ENCODE assay signal across 31 cellular contexts in genomic region chr6:109524129-109524528, GRCh38.
"Had no signal": no experiment of that assay in that cellular context is flagged by ENCODE, and none has a peak within 500 bp of the region (broad histone marks: within the 10 kb centered on the region; RNA-seq: fewer than 3 reads in every experiment).

No MANE protein-coding gene starts in this region.

- H3K79me2 ChIP-seq: parathyroid adenoma had no signal

- H3K27me3 Mint-ChIP-seq: progenitor cell of endocrine pancreas; stimulated activated memory B cell treated with anti-CD40 and anti-IgM and Interleukin-4, amounts not matched to agents 10 μg/mL and 1 μg/mL and 100 μg/mL, for 72 hours; stimulated activated naive CD8-positive, alpha-beta T cell treated with anti-CD3 and anti-CD28 coated beads, Interleukin-15, amount 100 ng/mL, for 72 hours; type B pancreatic cell had no signal

- H3K9me3 Mint-ChIP-seq: type B pancreatic cell had no signal

- H3K9me3 ChIP-seq: ovary, right lobe of liver, sigmoid colon, suprapubic skin, testis, uterus had no signal

- H2AFZ ChIP-seq: neural progenitor cell, parathyroid adenoma had no signal

- H3K27ac ChIP-seq: neural progenitor cell, ovary, parathyroid adenoma, psoas muscle, right lobe of liver, sigmoid colon, spleen, suprapubic skin, testis, tibial artery, transverse colon, upper lobe of right lung, uterus had no signal

- H3K36me3 ChIP-seq: ovary, right lobe of liver, sigmoid colon, spleen, suprapubic skin, tibial artery, transverse colon, upper lobe of right lung, uterus had no signal

- H3K4me3 ChIP-seq: neural progenitor cell, ovary, psoas muscle, right lobe of liver, sigmoid colon, smooth muscle cell, spleen, suprapubic skin, testis, tibial artery, transverse colon, upper lobe of right lung, uterus had no signal

- H3K27ac Mint-ChIP-seq: natural killer cell; nephron; neural progenitor cell; progenitor cell of endocrine pancreas; stimulated activated memory B cell treated with anti-CD40 and anti-IgM and Interleukin-4, amounts not matched to agents 10 μg/mL and 1 μg/mL and 100 μg/mL, for 72 hours; stimulated activated naive CD8-positive, alpha-beta T cell treated with anti-CD3 and anti-CD28 coated beads, Interleukin-15, amount 100 ng/mL, for 72 hours; type B pancreatic cell had no signal

- H3K27me3 ChIP-seq: neural progenitor cell, ovary, right lobe of liver, sigmoid colon, spleen, suprapubic skin, testis, tibial artery, transverse colon, upper lobe of right lung, uterus had no signal

- H3K4me3 Mint-ChIP-seq: natural killer cell; nephron; neural progenitor cell; stimulated activated memory B cell treated with anti-CD40 and anti-IgM and Interleukin-4, amounts not matched to agents 10 μg/mL and 1 μg/mL and 100 μg/mL, for 72 hours; stimulated activated naive CD8-positive, alpha-beta T cell treated with anti-CD3 and anti-CD28 coated beads, Interleukin-15, amount 100 ng/mL, for 72 hours; type B pancreatic cell had no signal

- DNase-seq: natural killer cell; occipital lobe; ovary; posterior cingulate gyrus; psoas muscle; right cardiac atrium; right lobe of liver; sigmoid colon; spleen; stimulated activated CD4-positive, alpha-beta T cell treated with anti-CD3 and anti-CD28 coated beads, Interleukin-12 subunit alpha, Interleukin-12 subunit beta, amount 100 ng/mL, for 4 hours; stimulated activated CD4-positive, alpha-beta T cell treated with anti-CD3 and anti-CD28 coated beads, Interleukin-1b, Interleukin-23, amount 100 ng/mL, for 48 hours; stimulated activated CD4-positive, alpha-beta T cell treated with anti-CD3 and anti-CD28 coated beads, Interleukin-4, amount 100 ng/mL, for 1 hour; stimulated activated CD4-positive, alpha-beta T cell treated with anti-CD3 and anti-CD28 coated beads, Interleukin-4, amount 100 ng/mL, for 4 hours; stimulated activated CD8-positive, alpha-beta memory T cell treated with anti-CD3 and anti-CD28 coated beads, Interleukin-4, amount 100 ng/mL, for 48 hours; stimulated activated naive CD4-positive, alpha-beta T cell; stimulated activated naive CD8-positive, alpha-beta T cell treated with anti-CD3 and anti-CD28 coated beads, Interleukin-15, amount 100 ng/mL, for 72 hours; stimulated activated naive CD8-positive, alpha-beta T cell treated with anti-CD3 and anti-CD28 coated beads, Interleukin-15, Interleukin-2, amounts not matched to agents 100 U/mL and 50 U/mL, for 24 hours; substantia nigra; testis; transverse colon; upper lobe of right lung; uterus had no signal

- H3K36me3 Mint-ChIP-seq: neural progenitor cell, type B pancreatic cell had no signal

- H3K4me2 ChIP-seq: neural progenitor cell, smooth muscle cell had no signal

- H3K4me1 Mint-ChIP-seq: nephron, neural progenitor cell had no signal

- ATAC-seq: natural killer cell; psoas muscle; right cardiac atrium; stimulated activated memory B cell treated with anti-CD40 and anti-IgM and Interleukin-4, amounts not matched to agents 10 μg/mL and 1 μg/mL and 100 μg/mL, for 72 hours; stimulated activated naive CD8-positive, alpha-beta T cell treated with anti-CD3 and anti-CD28 coated beads, Interleukin-15, amount 100 ng/mL, for 72 hours; stimulated activated naive CD8-positive, alpha-beta T cell treated with anti-CD3 and anti-CD28 coated beads, Interleukin-15, Interleukin-2, amounts not matched to agents 100 U/mL and 50 U/mL, for 24 hours had no signal

- H3K4me1 ChIP-seq: neural progenitor cell, psoas muscle, right lobe of liver, sigmoid colon, suprapubic skin, testis, transverse colon, upper lobe of right lung, uterus had no signal
